9 cellular contexts compared by ENCODE assay signal in genomic region chr1:19390901-19391595, GRCh38.
A peak's percentile ranks its signal among the peaks of the same experiment; 100 is the strongest.
DNase-seq lines count a peak whose midpoint lies in the region; ATAC-seq and TF ChIP-seq lines count a peak whose summit lies in the region.
"Had no signal": no experiment of that assay in that cellular context is flagged by ENCODE, and none has a peak within 500 bp of the region (broad histone marks: within the 10 kb centered on the region; RNA-seq: fewer than 3 reads in every experiment).

No MANE protein-coding gene starts in this region.

- no peaks in the 10 kb centered on the region for H3F3A ChIP-seq in MM.1S (ENCODE audit: insufficient read depth, low read length)

- H2AFZ ChIP-seq in MM.1S (ENCODE audit: low read length), result no peak overlapping the region

- H3K4me1 ChIP-seq in MM.1S (ENCODE audit: low read length) (no peaks in the 10 kb centered on the region), duodenal mucosa (ENCODE audit: control insufficient read depth in 1 of 2, insufficient read depth in 2 of 2, low read length in 2 of 2) (peaks cover 49 to 60% of the 10 kb centered on the region in 2 donors)

- H3K27me3 ChIP-seq in MM.1S (replicated peaks; ENCODE audit: insufficient read depth, low read length), result no peaks in the 10 kb centered on the region
- H3K27me3 ChIP-seq in duodenal mucosa (ENCODE audit: control insufficient read depth in 1 of 2, insufficient read depth in 2 of 2, low read length in 2 of 2), result no peaks in the 10 kb centered on the region

- H3K36me3 ChIP-seq in MM.1S (replicated peaks; ENCODE audit: insufficient read depth, low read length) (no peaks in the 10 kb centered on the region), duodenal mucosa (ENCODE audit: control insufficient read depth in 1 of 2, insufficient read depth in 2 of 2, low read length in 2 of 2) (peaks cover 0 to 11% of the 10 kb centered on the region in 2 donors)

- no peaks in the 10 kb centered on the region for H3K9me3 ChIP-seq in MM.1S (replicated peaks; ENCODE audit: insufficient read depth, low read length)
- H3K9me3 ChIP-seq in duodenal mucosa (ENCODE audit: control insufficient read depth in 1 of 2, low read length in 2 of 2), result no peaks in the 10 kb centered on the region

- H4K20me1 ChIP-seq in MM.1S (ENCODE audit: insufficient read depth, low read length), result no peaks in the 10 kb centered on the region

- no peaks in the 10 kb centered on the region for H3K9me2 ChIP-seq in MM.1S (replicated peaks; ENCODE audit: insufficient read depth, low read length)

- peak; percentile 64 for ATAC-seq in GM21381 (IDR thresholded peaks at IDR 0.05; ENCODE audit: unreplicated experiment)

- peaks cover 76% of the 10 kb centered on the region for H3K79me2 ChIP-seq in MM.1S (ENCODE audit: low read length)

- H3K9ac ChIP-seq in MM.1S (ENCODE audit: low read length) (no peak overlapping the region), duodenal mucosa (ENCODE audit: low read depth in 1 of 2, low read length in 2 of 2) (peak overlapping the region; percentile 51 to 53)

- intact Hi-C loops in posterior vena cava (cut with DNase I), result loop anchor here (1.0 to 5.0 kb wide), 2 partner anchors 49 to 256 kb away; no protein-coding TSS in a partner anchor

- DNase-seq in COLO829 (ENCODE audit: low spot score), result peak; percentile 50
- DNase-seq in MM.1S, result no peak
- peak; percentile 58 for DNase-seq in activated CD4-positive, alpha-beta T cell treated with anti-CD3 and anti-CD28 coated beads, Interleukin-2, amount 50 U/mL, for 4 hours
- DNase-seq in middle frontal gyrus (ENCODE audit: extremely low spot score, low spot score), result peak; percentile 58
- DNase-seq in stimulated activated CD8-positive, alpha-beta memory T cell treated with anti-CD3 and anti-CD28 coated beads, Interleukin-4, amount 100 ng/mL, for 4 hours (ENCODE audit: low read depth in 2 of 2, low spot score in 1 of 2), result peak; percentile 12 to 31
- DNase-seq in posterior vena cava (ENCODE audit: low spot score), result no peak

- no peak overlapping the region for H3K4me2 ChIP-seq in MM.1S (ENCODE audit: low read depth, low read length)

- H3K4me3 ChIP-seq in MM.1S (ENCODE audit: low read length) (no peak overlapping the region), duodenal mucosa (ENCODE audit: low read depth in 1 of 2, low read length in 2 of 2) (peak overlapping the region; percentile 18 to 24)

- H3K27ac ChIP-seq in MM.1S (ENCODE audit: low read length) (no peak overlapping the region), duodenal mucosa (ENCODE audit: low read depth, low read length) (peak overlapping the region; percentile 34)
- H3K27ac ChIP-seq: epithelial cell of prostate had no signal

- peak; percentile 46 for TF ChIP-seq CTCF in MM.1S (IDR thresholded peaks at IDR 0.05; ENCODE audit: low read length)

Comparison
In these comparisons a context has a peak if more than half of its experiments do, and no peak if none do; other contexts are left out.
1. DNase-seq: peak in COLO829 (single experiment), activated CD4-positive, alpha-beta T cell treated with anti-CD3 and anti-CD28 coated beads, Interleukin-2, amount 50 U/mL, for 4 hours (2 of 2), middle frontal gyrus (single experiment) and stimulated activated CD8-positive, alpha-beta memory T cell treated with anti-CD3 and anti-CD28 coated beads, Interleukin-4, amount 100 ng/mL, for 4 hours (2 of 2); none in MM.1S (single experiment) and posterior vena cava (single experiment).